ENCODE assay signal across 8 cellular contexts in genomic region chr6:27237089-27237723, GRCh38. TPM values are rescaled to one million over a fixed set of nuclear protein-coding genes. Genes with fewer than 3 reads are reported as not detected.
DNase-seq lines count a peak whose midpoint lies in the region; ATAC-seq and TF ChIP-seq lines count a peak whose summit lies in the region.

No MANE protein-coding gene starts in this region.

- H3K9ac ChIP-seq in Karpas-422 (ENCODE audit: low read length) (no peak overlapping the region), iPS-18a (ENCODE audit: low read length) (no peak overlapping the region), MM.1S (ENCODE audit: low read length) (no peak overlapping the region)

- POLR2A ChIA-PET in CD8-positive, alpha-beta T cell (lab: Charles Lee): no interaction called here

- no peak overlapping the region for H2AFZ ChIP-seq in Karpas-422 (ENCODE audit: low read length)
- H2AFZ ChIP-seq in MM.1S (ENCODE audit: low read length): no peak overlapping the region

- DNase-seq in CD8-positive, alpha-beta T cell: peak in 1 of 7 experiments; percentile 13
- DNase-seq in Karpas-422 (peak; percentile 61), MM.1S (no peak), C1 segment of cervical spinal cord (lab: John Stamatoyannopoulos, UW) (no peak)
- DNase-seq in activated T-cell treated with anti-CD3 and anti-CD28 coated beads, Interleukin-2, amount 50 U/mL, for 4 hours: peak; percentile 14

- intact Hi-C loops in CD8-positive, alpha-beta T cell (cut with DNase I, micrococcal nuclease): loop anchor here in 1 of 2 experiments (5.0 kb wide), 1 partner anchor 60 kb away; no protein-coding TSS in a partner anchor

- no peaks in the 10 kb centered on the region for H3K9me2 ChIP-seq in Karpas-422 (replicated peaks; ENCODE audit: insufficient read depth, low read length)
- H3K9me2 ChIP-seq in MM.1S (replicated peaks; ENCODE audit: insufficient read depth, low read length): no peaks in the 10 kb centered on the region

- no peak overlapping the region for H3K4me3 ChIP-seq in CD8-positive, alpha-beta T cell (ENCODE audit: low read depth, low read length)
- no peak overlapping the region for H3K4me3 ChIP-seq in Karpas-422 (ENCODE audit: low read length)
- peak overlapping the region; percentile 75 for H3K4me3 ChIP-seq in iPS-18a (ENCODE audit: low read length)
- H3K4me3 ChIP-seq in MM.1S (ENCODE audit: low read length): no peak overlapping the region

- H3K27me3 Mint-ChIP-seq in CD8-positive, alpha-beta T cell (ENCODE audit: low read depth): peaks cover 69% of the 10 kb centered on the region
- peaks cover 78% of the 10 kb centered on the region for H3K27me3 Mint-ChIP-seq in activated T-cell treated with anti-CD3 and anti-CD28 coated beads, Interleukin-2, amount 50 U/mL, for 4 hours (ENCODE audit: low read depth)

- peak overlapping the region; percentile 18 for H3K27ac Mint-ChIP-seq in CD8-positive, alpha-beta T cell

- CTCF ChIA-PET in CD8-positive, alpha-beta T cell (lab: Charles Lee): interaction anchor here (0.6 to 1.6 kb wide), 3 partner anchors 14 to 666 kb away, joined by 3 to 6 read pairs (median 3); no protein-coding TSS in a partner anchor

- H3K27me3 ChIP-seq in CD8-positive, alpha-beta T cell (ENCODE audit: insufficient read depth, low read length): peaks cover 31% of the 10 kb centered on the region
- H3K27me3 ChIP-seq in Karpas-422 (ENCODE audit: low read length): no peaks in the 10 kb centered on the region
- H3K27me3 ChIP-seq in iPS-18a (ENCODE audit: control insufficient read depth, insufficient read depth, low read length): peaks cover 18% of the 10 kb centered on the region
- H3K27me3 ChIP-seq in MM.1S (replicated peaks; ENCODE audit: insufficient read depth, low read length): peaks cover 21% of the 10 kb centered on the region

- ATAC-seq in CD8-positive, alpha-beta T cell: no peak
- ATAC-seq in activated T-cell treated with anti-CD3 and anti-CD28 coated beads, Interleukin-2, amount 50 U/mL, for 4 hours: peak; percentile 54 to 62
- no peak for ATAC-seq in HG02852 (IDR thresholded peaks at IDR 0.05; ENCODE audit: unreplicated experiment)
- no peak for ATAC-seq in HG03045 (IDR thresholded peaks at IDR 0.05; ENCODE audit: unreplicated experiment)

- H3K9me3 Mint-ChIP-seq in CD8-positive, alpha-beta T cell: peaks cover 10% of the 10 kb centered on the region
- H3K9me3 Mint-ChIP-seq in activated T-cell treated with anti-CD3 and anti-CD28 coated beads, Interleukin-2, amount 50 U/mL, for 4 hours: peaks cover 18% of the 10 kb centered on the region

- TF ChIP-seq CTCF in CD8-positive, alpha-beta T cell (IDR thresholded peaks at IDR 0.05): no peak
- TF ChIP-seq CTCF in MM.1S (IDR thresholded peaks at IDR 0.05; ENCODE audit: low read length): no peak

- H3K79me2 ChIP-seq in Karpas-422 (ENCODE audit: low read length): no peaks in the 10 kb centered on the region
- H3K79me2 ChIP-seq in MM.1S (ENCODE audit: low read length): no peaks in the 10 kb centered on the region

- H3K9me3 ChIP-seq in CD8-positive, alpha-beta T cell (ENCODE audit: low read length): peaks cover 5% of the 10 kb centered on the region
- no peaks in the 10 kb centered on the region for H3K9me3 ChIP-seq in Karpas-422 (ENCODE audit: low read length)
- H3K9me3 ChIP-seq in iPS-18a (ENCODE audit: control insufficient read depth, low read depth, low read length): no peaks in the 10 kb centered on the region
- no peaks in the 10 kb centered on the region for H3K9me3 ChIP-seq in MM.1S (replicated peaks; ENCODE audit: insufficient read depth, low read length)

- no peaks in the 10 kb centered on the region for H4K20me1 ChIP-seq in Karpas-422 (ENCODE audit: insufficient read depth, low read depth, low read length)
- no peaks in the 10 kb centered on the region for H4K20me1 ChIP-seq in MM.1S (ENCODE audit: insufficient read depth, low read length)

- peaks cover 10% of the 10 kb centered on the region for H3K4me1 Mint-ChIP-seq in CD8-positive, alpha-beta T cell (ENCODE audit: low read depth)
- peaks cover 9% of the 10 kb centered on the region for H3K4me1 Mint-ChIP-seq in activated T-cell treated with anti-CD3 and anti-CD28 coated beads, Interleukin-2, amount 50 U/mL, for 4 hours (ENCODE audit: low read depth)

- H3K27ac ChIP-seq in CD8-positive, alpha-beta T cell (ENCODE audit: low read depth, low read length): no peak overlapping the region
- H3K27ac ChIP-seq in Karpas-422 (ENCODE audit: low read length) (no peak overlapping the region), iPS-18a (ENCODE audit: low read length) (no peak overlapping the region), MM.1S (ENCODE audit: low read length) (no peak overlapping the region)

- H3K4me1 ChIP-seq in CD8-positive, alpha-beta T cell (ENCODE audit: insufficient read depth, low read length): no peaks in the 10 kb centered on the region
- H3K4me1 ChIP-seq in Karpas-422 (ENCODE audit: low read length): no peaks in the 10 kb centered on the region; the same call in 1 of the 2 replicates
- H3K4me1 ChIP-seq in iPS-18a (ENCODE audit: control insufficient read depth, low read depth, low read length): peaks cover 3% of the 10 kb centered on the region
- H3K4me1 ChIP-seq in MM.1S (ENCODE audit: low read length): no peaks in the 10 kb centered on the region

- no peak overlapping the region for H3K4me3 Mint-ChIP-seq in CD8-positive, alpha-beta T cell
- no peak overlapping the region for H3K4me3 Mint-ChIP-seq in activated T-cell treated with anti-CD3 and anti-CD28 coated beads, Interleukin-2, amount 50 U/mL, for 4 hours

- no peaks in the 10 kb centered on the region for H3F3A ChIP-seq in MM.1S (ENCODE audit: insufficient read depth, low read length)

- no peaks in the 10 kb centered on the region for H3K36me3 Mint-ChIP-seq in CD8-positive, alpha-beta T cell
- no peaks in the 10 kb centered on the region for H3K36me3 Mint-ChIP-seq in activated T-cell treated with anti-CD3 and anti-CD28 coated beads, Interleukin-2, amount 50 U/mL, for 4 hours (ENCODE audit: insufficient read depth)

- H3K36me3 ChIP-seq in CD8-positive, alpha-beta T cell (ENCODE audit: insufficient read depth, low read length): no peaks in the 10 kb centered on the region
- H3K36me3 ChIP-seq in Karpas-422 (ENCODE audit: insufficient read depth, low read length) (no peaks in the 10 kb centered on the region), iPS-18a (ENCODE audit: control insufficient read depth, low read depth, low read length) (no peaks in the 10 kb centered on the region), MM.1S (replicated peaks; ENCODE audit: insufficient read depth, low read length) (no peaks in the 10 kb centered on the region)

- no peak overlapping the region for H3K4me2 ChIP-seq in Karpas-422 (ENCODE audit: low read depth, low read length, poor library complexity, severe bottlenecking)
- H3K4me2 ChIP-seq in MM.1S (ENCODE audit: low read depth, low read length): no peak overlapping the region

RNA-seq across cellular contexts. Expression of gene PRSS16, which starts 10.3 kb away (rescaled TPM):
- under 1 TPM; 0.58 to 0.62 TPM for total RNA-seq in CD8-positive, alpha-beta T cell
- 0.94 TPM in 1 of 2 replicates, not detected in the other for total RNA-seq in Karpas-422 (2014; rRNA removed; shearing (Covaris generic); ENCODE audit: low replicate concordance)
- total RNA-seq in activated T-cell treated with anti-CD3 and anti-CD28 coated beads, Interleukin-2, amount 50 U/mL, for 4 hours: under 1 TPM; 0.15 to 0.63 (median 0.32) TPM

Comparison
In these comparisons a context has a peak if more than half of its experiments do, and no peak if none do; other contexts are left out.
1. ATAC-seq: peak in activated T-cell treated with anti-CD3 and anti-CD28 coated beads, Interleukin-2, amount 50 U/mL, for 4 hours (2 of 2); none in CD8-positive, alpha-beta T cell (single experiment), HG02852 (single experiment) and HG03045 (single experiment).
2. DNase-seq: peak in Karpas-422 (single experiment) and activated T-cell treated with anti-CD3 and anti-CD28 coated beads, Interleukin-2, amount 50 U/mL, for 4 hours (single experiment); none in MM.1S (single experiment) and C1 segment of cervical spinal cord (0 of 14).